In genomic region chr12:104664368-104664767, GRCh38 we compare ENCODE assay signal across 19 cellular contexts.
DNase-seq lines count a peak whose midpoint lies in the region; ATAC-seq and TF ChIP-seq lines count a peak whose summit lies in the region.
"Had no signal": no experiment of that assay in that cellular context is flagged by ENCODE, and none has a peak within 500 bp of the region (broad histone marks: within the 10 kb centered on the region; RNA-seq: fewer than 3 reads in every experiment).

No MANE protein-coding gene starts in this region.

- H3K36me3 Mint-ChIP-seq in activated CD8-positive, alpha-beta T cell treated with anti-CD3 and anti-CD28 coated beads for 36 hours (ENCODE audit: low read depth): no peaks in the 10 kb centered on the region
- H3K36me3 Mint-ChIP-seq in activated CD8-positive, alpha-beta T cell treated with anti-CD3 and anti-CD28 coated beads, Interleukin-2, amount 10 ng/mL, durations not matched to agents 7 days and 5 days (ENCODE audit: low read depth): peaks cover 14% of the 10 kb centered on the region
- no peaks in the 10 kb centered on the region for H3K36me3 Mint-ChIP-seq in brain

- no peaks in the 10 kb centered on the region for H3K9me3 Mint-ChIP-seq in activated CD8-positive, alpha-beta T cell treated with anti-CD3 and anti-CD28 coated beads for 36 hours
- H3K9me3 Mint-ChIP-seq in activated CD8-positive, alpha-beta T cell treated with anti-CD3 and anti-CD28 coated beads, Interleukin-2, amount 10 ng/mL, durations not matched to agents 7 days and 5 days (ENCODE audit: insufficient read depth): no peaks in the 10 kb centered on the region
- no peaks in the 10 kb centered on the region for H3K9me3 Mint-ChIP-seq in brain
- H3K9me3 Mint-ChIP-seq: CD8-positive, alpha-beta T cell; HFFc6 had no signal

- peaks cover 33 to 38% of the 10 kb centered on the region in 2 experiments for H3K4me1 ChIP-seq in neutrophil (ENCODE audit: control insufficient read depth in 1 of 2, insufficient read depth in 1 of 2, low read depth in 1 of 2, low read length in 1 of 2)

- no peaks in the 10 kb centered on the region for H3K36me3 ChIP-seq in neutrophil
- H3K36me3 ChIP-seq: BE2C, Peyer's patch had no signal

- CTCF ChIA-PET in activated CD8-positive, alpha-beta T cell treated with anti-CD3 and anti-CD28 coated beads for 36 hours (lab: Charles Lee): no interaction called here
- CTCF ChIA-PET in activated CD8-positive, alpha-beta T cell treated with anti-CD3 and anti-CD28 coated beads, Interleukin-2, amount 10 ng/mL, durations not matched to agents 7 days and 5 days (lab: Charles Lee): interaction anchor here (2.7 kb wide), 1 partner anchor 283 kb away, joined by 11 read pairs; no protein-coding TSS in a partner anchor

- no peak overlapping the region for H3K4me3 Mint-ChIP-seq in activated CD8-positive, alpha-beta T cell treated with anti-CD3 and anti-CD28 coated beads for 36 hours
- H3K4me3 Mint-ChIP-seq in activated CD8-positive, alpha-beta T cell treated with anti-CD3 and anti-CD28 coated beads, Interleukin-2, amount 10 ng/mL, durations not matched to agents 7 days and 5 days: no peak overlapping the region
- no peak overlapping the region for H3K4me3 Mint-ChIP-seq in brain
- H3K4me3 Mint-ChIP-seq: CD8-positive, alpha-beta T cell; HFFc6 had no signal

- no peak for DNase-seq in activated CD8-positive, alpha-beta T cell treated with anti-CD3 and anti-CD28 coated beads for 36 hours
- DNase-seq in activated CD8-positive, alpha-beta T cell treated with anti-CD3 and anti-CD28 coated beads, Interleukin-2, amount 10 ng/mL, durations not matched to agents 7 days and 5 days: no peak
- DNase-seq in dedifferentiated amniotic fluid mesenchymal stem cell (ENCODE audit: extremely low spot score) (no peak), midbrain (lab: John Stamatoyannopoulos, UW) (no peak), NCI-H1092 treated with DMSO at 0.1 percent for 48 hours (lab: John Stamatoyannopoulos, UW) (no peak)
- DNase-seq: 8988T; CD8-positive, alpha-beta T cell; H7; HFFc6; NCI-H1105 treated with DMSO at 0.1 percent for 48 hours; NCI-H1694 treated with DMSO at 0.1 percent for 48 hours; NK-92 treated with Interleukin-12 subunit alpha and Interleukin-12 subunit beta, amount 100 ng/mL, for 24 hours; Peyer's patch had no signal

- no peak for ATAC-seq in activated CD8-positive, alpha-beta T cell treated with anti-CD3 and anti-CD28 coated beads for 36 hours
- ATAC-seq in activated CD8-positive, alpha-beta T cell treated with anti-CD3 and anti-CD28 coated beads, Interleukin-2, amount 10 ng/mL, durations not matched to agents 7 days and 5 days: no peak
- ATAC-seq in GM19035 (IDR thresholded peaks at IDR 0.05; ENCODE audit: unreplicated experiment): no peak
- ATAC-seq: CD8-positive, alpha-beta T cell; K562; Right ventricle myocardium inferior had no signal

- no peak for TF ChIP-seq CTCF in activated CD8-positive, alpha-beta T cell treated with anti-CD3 and anti-CD28 coated beads for 36 hours (IDR thresholded peaks at IDR 0.05)
- TF ChIP-seq CTCF in brain (conservative IDR thresholded peaks at IDR 0.05) (no peak), neutrophil (IDR thresholded peaks at IDR 0.05) (no peak)

- H3K27ac ChIP-seq in neutrophil: peak overlapping the region; percentile 41
- H3K27ac ChIP-seq: Peyer's patch had no signal

- intact Hi-C loops in activated CD8-positive, alpha-beta T cell treated with anti-CD3 and anti-CD28 coated beads for 36 hours (cut with micrococcal nuclease): no loop called here

- POLR2A ChIA-PET in activated CD8-positive, alpha-beta T cell treated with anti-CD3 and anti-CD28 coated beads for 36 hours (lab: Charles Lee): no interaction called here
- POLR2A ChIA-PET in activated CD8-positive, alpha-beta T cell treated with anti-CD3 and anti-CD28 coated beads, Interleukin-2, amount 10 ng/mL, durations not matched to agents 7 days and 5 days (lab: Charles Lee): no interaction called here

- no peaks in the 10 kb centered on the region for H3K27me3 Mint-ChIP-seq in activated CD8-positive, alpha-beta T cell treated with anti-CD3 and anti-CD28 coated beads for 36 hours
- no peaks in the 10 kb centered on the region for H3K27me3 Mint-ChIP-seq in activated CD8-positive, alpha-beta T cell treated with anti-CD3 and anti-CD28 coated beads, Interleukin-2, amount 10 ng/mL, durations not matched to agents 7 days and 5 days (ENCODE audit: low read depth)
- no peaks in the 10 kb centered on the region for H3K27me3 Mint-ChIP-seq in brain

- peak overlapping the region; percentile 4 for H3K27ac Mint-ChIP-seq in activated CD8-positive, alpha-beta T cell treated with anti-CD3 and anti-CD28 coated beads for 36 hours
- H3K27ac Mint-ChIP-seq in activated CD8-positive, alpha-beta T cell treated with anti-CD3 and anti-CD28 coated beads, Interleukin-2, amount 10 ng/mL, durations not matched to agents 7 days and 5 days: no peak overlapping the region
- H3K27ac Mint-ChIP-seq in brain: peak overlapping the region in 3 of 5 experiments; percentile 43 to 62 (median 57)
- H3K27ac Mint-ChIP-seq: HFFc6 had no signal

- no peaks in the 10 kb centered on the region for H3K9me3 ChIP-seq in neutrophil
- H3K9me3 ChIP-seq: BE2C, Peyer's patch had no signal

- peaks cover 27% of the 10 kb centered on the region for H3K4me1 Mint-ChIP-seq in activated CD8-positive, alpha-beta T cell treated with anti-CD3 and anti-CD28 coated beads for 36 hours (ENCODE audit: low read depth)
- peaks cover 33% of the 10 kb centered on the region for H3K4me1 Mint-ChIP-seq in activated CD8-positive, alpha-beta T cell treated with anti-CD3 and anti-CD28 coated beads, Interleukin-2, amount 10 ng/mL, durations not matched to agents 7 days and 5 days (ENCODE audit: low read depth)
- peaks cover 43% of the 10 kb centered on the region for H3K4me1 Mint-ChIP-seq in brain

- no peak overlapping the region for H3K4me3 ChIP-seq in neutrophil (ENCODE audit: low read depth in 1 of 2, low read length in 1 of 2)
- H3K4me3 ChIP-seq: K562, Peyer's patch had no signal

- no peaks in the 10 kb centered on the region for H3K27me3 ChIP-seq in neutrophil
- H3K27me3 ChIP-seq: BE2C, Peyer's patch had no signal
